In the genomic region with DNA sequence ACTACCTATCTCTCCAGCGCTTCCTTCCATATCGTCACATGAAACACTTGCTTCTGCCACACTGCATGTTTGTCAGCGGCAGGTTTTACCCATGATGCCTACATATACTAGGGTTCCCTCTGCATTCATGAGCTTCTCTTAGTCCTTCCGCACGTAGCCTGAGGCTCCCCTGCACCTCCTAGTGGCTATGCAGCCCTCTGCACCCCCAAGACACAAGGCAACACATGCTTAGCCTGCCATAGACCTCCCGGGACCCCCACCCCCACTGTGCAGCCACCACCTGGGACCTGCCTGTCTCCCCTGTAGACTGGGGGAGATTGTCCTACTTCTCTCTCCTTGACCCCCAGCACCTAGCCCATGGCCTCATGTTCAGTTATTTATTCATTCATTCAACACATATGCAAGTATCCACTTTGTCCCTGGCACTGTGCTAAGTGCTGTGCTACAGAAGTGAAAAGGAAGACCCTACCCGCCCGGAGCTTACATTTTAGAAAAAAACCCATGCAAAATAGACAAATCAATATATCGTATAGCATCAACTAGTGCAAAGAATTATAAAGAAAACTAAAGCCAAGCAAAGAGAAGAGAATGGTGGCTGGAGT, we compare ENCODE assay signal across 8 cellular contexts. TPM values are rescaled to one million over a fixed set of nuclear protein-coding genes. Genes with fewer than 3 reads are reported as not detected.
DNase-seq lines count a peak whose midpoint lies in the region; ATAC-seq and TF ChIP-seq lines count a peak whose summit lies in the region.

No MANE protein-coding gene starts in this region.

- POLR2A ChIA-PET in WTC11 (lab: Charles Lee) = interaction anchor here (0.6 to 1.1 kb wide), 3 partner anchors 179 to 503 kb away, joined by 3 read pairs; no protein-coding TSS in a partner anchor

- no peak for TF ChIP-seq POLR2A in esophagus muscularis mucosa (IDR thresholded peaks at IDR 0.05; ENCODE audit: low read depth)

- no peaks in the 10 kb centered on the region for H3K9me3 ChIP-seq in DND-41 (ENCODE audit: insufficient read depth, low read length, severe bottlenecking)
- no peaks in the 10 kb centered on the region for H3K9me3 ChIP-seq in esophagus muscularis mucosa
- H3K9me3 ChIP-seq in neural cell (ENCODE audit: low read length) = no peaks in the 10 kb centered on the region

- ATAC-seq in DND-41 (ENCODE audit: insufficient read depth, low read depth) = peak; percentile 81
- peak; percentile 92 for ATAC-seq in GM19455 (IDR thresholded peaks at IDR 0.05; ENCODE audit: unreplicated experiment)
- ATAC-seq in HG03571 (IDR thresholded peaks at IDR 0.05; ENCODE audit: unreplicated experiment) = peak; percentile 78
- peak; percentile 94 for ATAC-seq in WTC11

- H2AFZ ChIP-seq in DND-41 (ENCODE audit: low read depth, low read length) (no peak overlapping the region), neural cell (ENCODE audit: low read depth, low read length) (no peak overlapping the region)

- H3K79me2 ChIP-seq in DND-41 (ENCODE audit: insufficient read depth, low read length) (no peaks in the 10 kb centered on the region), neural cell (replicated peaks; ENCODE audit: insufficient read depth, low read length) (no peaks in the 10 kb centered on the region)

- H3K27ac ChIP-seq in DND-41 (ENCODE audit: low read length) (no peak overlapping the region), esophagus muscularis mucosa (replicated peaks in 1 of 4) (no peak overlapping the region), neural cell (ENCODE audit: low read length) (no peak overlapping the region)

- CTCF ChIA-PET in WTC11 (lab: Charles Lee) = interaction anchor here (0.5 to 2.6 kb wide), 46 partner anchors 8 to 612 kb away, joined by 3 to 25 read pairs (median 4); a partner anchor contains a TSS

- H3K4me3 Mint-ChIP-seq in WTC11 = no peak overlapping the region

- intact Hi-C loops in esophagus muscularis mucosa (cut with DNase I) = loop anchor here (10.0 kb wide), 1 partner anchor 180 kb away; no protein-coding TSS in a partner anchor

- H3K9me3 Mint-ChIP-seq in WTC11 = no peaks in the 10 kb centered on the region

- H3K27ac Mint-ChIP-seq in WTC11 = no peak overlapping the region

- H3K4me1 Mint-ChIP-seq in WTC11 = peaks cover 17% of the 10 kb centered on the region

- 60% methylated on average over 9 of the region's 9 CpGs for WGBS in esophagus muscularis mucosa

- TF ChIP-seq EP300 in esophagus muscularis mucosa (IDR thresholded peaks at IDR 0.05) (no peak), neural cell (conservative IDR thresholded peaks at IDR 0.05; ENCODE audit: poor library complexity, severe bottlenecking) (no peak)

- no peak overlapping the region for H3K4me3 ChIP-seq in DND-41 (ENCODE audit: low read depth in 1 of 2, low read length in 2 of 2)
- H3K4me3 ChIP-seq in esophagus muscularis mucosa = no peak overlapping the region
- H3K4me3 ChIP-seq in neural cell (ENCODE audit: low read length) = no peak overlapping the region

- H3K27me3 ChIP-seq in DND-41 (ENCODE audit: insufficient read depth, low read length, poor library complexity) (no peaks in the 10 kb centered on the region), esophagus muscularis mucosa (no peaks in the 10 kb centered on the region), neural cell (ENCODE audit: insufficient read depth, low read depth, low read length) (no peaks in the 10 kb centered on the region)

- no peaks in the 10 kb centered on the region for H3K9me2 ChIP-seq in neural cell (ENCODE audit: insufficient read depth, low read length)

- H3K4me1 ChIP-seq in DND-41 (ENCODE audit: insufficient read depth, low read length) (no peaks in the 10 kb centered on the region), esophagus muscularis mucosa (peaks cover 0 to 9% (median 3%) of the 10 kb centered on the region in 4 donors)

- DNase-seq in DND-41 (peak; percentile 47), WTC11 (ENCODE audit: low spot score) (peak; percentile 77), esophagus muscularis mucosa (ENCODE audit: extremely low spot score) (no peak), DMS79 (lab: John Stamatoyannopoulos, UW) (no peak), NCI-H2107 (lab: John Stamatoyannopoulos, UW) (no peak)

- H3K9ac ChIP-seq in DND-41 (ENCODE audit: low read depth, low read length) (no peak overlapping the region), neural cell (ENCODE audit: low read length) (no peak overlapping the region)

- H3K27me3 Mint-ChIP-seq in WTC11 (ENCODE audit: low read depth) = peaks cover 4% of the 10 kb centered on the region; the same call in 1 of the 2 replicates

- peak; percentile 66 for TF ChIP-seq RAD21 in neural cell (conservative IDR thresholded peaks at IDR 0.05)

- peaks cover 3% of the 10 kb centered on the region for H4K20me1 ChIP-seq in DND-41 (ENCODE audit: insufficient read depth, low read length)
- H4K20me1 ChIP-seq in neural cell (ENCODE audit: insufficient read depth) = no peaks in the 10 kb centered on the region

- peak; percentile 69 for TF ChIP-seq CTCF in DND-41 (IDR thresholded peaks at IDR 0.05; ENCODE audit: borderline replicate concordance, extremely low read depth, low read length, poor library complexity, severe bottlenecking)
- TF ChIP-seq CTCF in WTC11 (IDR thresholded peaks at IDR 0.05) = peak; percentile 70
- peak; percentile 35 to 60 (median 38) for TF ChIP-seq CTCF in esophagus muscularis mucosa (IDR thresholded peaks at IDR 0.05)
- TF ChIP-seq CTCF in neural cell (IDR thresholded peaks at IDR 0.05; ENCODE audit: poor library complexity, severe bottlenecking) = peak; percentile 62

- no peaks in the 10 kb centered on the region for H3F3A ChIP-seq in neural cell (ENCODE audit: insufficient read depth, low read length, poor library complexity, severe bottlenecking)

- H3K4me2 ChIP-seq in DND-41 (ENCODE audit: insufficient read depth, low read length) (no peak overlapping the region), neural cell (ENCODE audit: low read length) (no peak overlapping the region)

- no peaks in the 10 kb centered on the region for H3K36me3 Mint-ChIP-seq in WTC11

- H3K36me3 ChIP-seq in DND-41 (ENCODE audit: insufficient read depth, low read length) (no peaks in the 10 kb centered on the region), esophagus muscularis mucosa (peaks cover 0 to 27% (median 9%) of the 10 kb centered on the region in 4 donors), neural cell (ENCODE audit: insufficient read depth, low read length) (no peaks in the 10 kb centered on the region)

TF ChIP-seq in WTC11, 78 proteins besides CTCF, POLR2A, EP300 and RAD21 (continues in another document):
- TF ChIP-seq, protein P1, sequence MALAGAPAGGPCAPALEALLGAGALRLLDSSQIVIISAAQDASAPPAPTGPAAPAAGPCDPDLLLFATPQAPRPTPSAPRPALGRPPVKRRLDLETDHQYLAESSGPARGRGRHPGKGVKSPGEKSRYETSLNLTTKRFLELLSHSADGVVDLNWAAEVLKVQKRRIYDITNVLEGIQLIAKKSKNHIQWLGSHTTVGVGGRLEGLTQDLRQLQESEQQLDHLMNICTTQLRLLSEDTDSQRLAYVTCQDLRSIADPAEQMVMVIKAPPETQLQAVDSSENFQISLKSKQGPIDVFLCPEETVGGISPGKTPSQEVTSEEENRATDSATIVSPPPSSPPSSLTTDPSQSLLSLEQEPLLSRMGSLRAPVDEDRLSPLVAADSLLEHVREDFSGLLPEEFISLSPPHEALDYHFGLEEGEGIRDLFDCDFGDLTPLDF (CRISPR knock-in tag; IDR thresholded peaks at IDR 0.05) = no peak
- TF ChIP-seq ATF1 (CRISPR knock-in tag; IDR thresholded peaks at IDR 0.05) (no peak), ESRRA (CRISPR knock-in tag; IDR thresholded peaks at IDR 0.05; ENCODE audit: borderline replicate concordance) (no peak), ZNF423 (CRISPR knock-in tag; IDR thresholded peaks at IDR 0.05) (no peak; the same call in 1 of the 2 replicates)

TF ChIP-seq in neural cell, 6 proteins besides CTCF, POLR2A, EP300 and RAD21:
- TF ChIP-seq TAF1 (IDR thresholded peaks at IDR 0.05; ENCODE audit: low read depth) = no peak
- peak; percentile 73 for TF ChIP-seq SMC3 (conservative IDR thresholded peaks at IDR 0.05; ENCODE audit: poor library complexity)

RNA-seq across cellular contexts. Expression of a gene that starts 23.5 kb away (rescaled TPM):
- total RNA-seq in WTC11 (2021) = 0.09 to 0.39 TPM (median 0.27 TPM) in 3 replicates
- total RNA-seq in esophagus muscularis mucosa = 10 to 100 TPM; 11.6 to 36.8 (median 25.1) TPM
- polyA plus RNA-seq in neural cell = not detected in 2 replicates
- polyA minus RNA-seq in neural cell = not detected in 2 replicates

RNA-seq across cellular contexts. Expression of a gene that starts 30.9 kb away (rescaled TPM):
- total RNA-seq in WTC11 (2021) (not detected in 3 replicates), esophagus muscularis mucosa (not detected)
- polyA plus RNA-seq in neural cell = not detected in 2 replicates
- not detected in 2 replicates for polyA minus RNA-seq in neural cell

RNA-seq across cellular contexts. Expression of a gene that starts 49.4 kb away (rescaled TPM):
- 0.66 to 0.72 TPM (median 0.71 TPM) in 3 replicates for total RNA-seq in WTC11 (2021)
- 10 to 100 TPM in 3 of 4 donors, 1 to 10 TPM in 1; 10.0 to 21.4 (median 12.6) TPM for total RNA-seq in esophagus muscularis mucosa
- 0.52 and 0.66 TPM in 2 replicates for polyA plus RNA-seq in neural cell
- polyA minus RNA-seq in neural cell = 1.5 and 2.7 TPM in 2 replicates

Comparison
In these comparisons a context has a peak if more than half of its experiments do, and no peak if none do; other contexts are left out.
1. DNase-seq: peak in DND-41 (single experiment) and WTC11 (single experiment); none in esophagus muscularis mucosa (single experiment), DMS79 (single experiment) and NCI-H2107 (single experiment).
2. Peak in every context shown above with its lines, with median percentiles within 50 percentile points of each other: ATAC-seq and CTCF ChIP-seq.